Comparison of ENCODE assay signal across 1 cellular context in the genomic region with DNA sequence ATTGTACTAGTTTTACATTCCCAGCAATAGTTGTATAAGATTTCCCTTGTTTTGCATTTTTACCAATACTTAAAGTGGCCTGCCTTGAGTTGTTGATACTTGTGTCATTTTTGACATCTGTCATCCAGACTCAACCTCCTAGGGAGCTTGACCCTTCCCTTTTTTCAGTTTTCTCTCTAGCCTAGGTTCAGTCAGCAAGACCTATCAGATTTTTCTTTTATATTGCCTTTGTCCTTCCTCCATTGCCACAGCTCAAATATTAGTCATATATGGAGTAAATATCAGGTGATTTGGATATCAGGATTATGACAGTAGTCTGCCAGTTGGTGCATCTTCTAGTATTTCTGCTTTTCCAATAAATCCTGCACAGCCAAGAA.
TF ChIP-seq lines count a peak whose summit lies in the region.

No MANE protein-coding gene starts in this region.

TF ChIP-seq in SK-N-SH treated with all-trans-retinoic acid at 6 μM for 48 hours, 23 proteins besides CTCF, POLR2A, EP300 and RAD21 (continued from another document):
- TF ChIP-seq, protein P1, sequence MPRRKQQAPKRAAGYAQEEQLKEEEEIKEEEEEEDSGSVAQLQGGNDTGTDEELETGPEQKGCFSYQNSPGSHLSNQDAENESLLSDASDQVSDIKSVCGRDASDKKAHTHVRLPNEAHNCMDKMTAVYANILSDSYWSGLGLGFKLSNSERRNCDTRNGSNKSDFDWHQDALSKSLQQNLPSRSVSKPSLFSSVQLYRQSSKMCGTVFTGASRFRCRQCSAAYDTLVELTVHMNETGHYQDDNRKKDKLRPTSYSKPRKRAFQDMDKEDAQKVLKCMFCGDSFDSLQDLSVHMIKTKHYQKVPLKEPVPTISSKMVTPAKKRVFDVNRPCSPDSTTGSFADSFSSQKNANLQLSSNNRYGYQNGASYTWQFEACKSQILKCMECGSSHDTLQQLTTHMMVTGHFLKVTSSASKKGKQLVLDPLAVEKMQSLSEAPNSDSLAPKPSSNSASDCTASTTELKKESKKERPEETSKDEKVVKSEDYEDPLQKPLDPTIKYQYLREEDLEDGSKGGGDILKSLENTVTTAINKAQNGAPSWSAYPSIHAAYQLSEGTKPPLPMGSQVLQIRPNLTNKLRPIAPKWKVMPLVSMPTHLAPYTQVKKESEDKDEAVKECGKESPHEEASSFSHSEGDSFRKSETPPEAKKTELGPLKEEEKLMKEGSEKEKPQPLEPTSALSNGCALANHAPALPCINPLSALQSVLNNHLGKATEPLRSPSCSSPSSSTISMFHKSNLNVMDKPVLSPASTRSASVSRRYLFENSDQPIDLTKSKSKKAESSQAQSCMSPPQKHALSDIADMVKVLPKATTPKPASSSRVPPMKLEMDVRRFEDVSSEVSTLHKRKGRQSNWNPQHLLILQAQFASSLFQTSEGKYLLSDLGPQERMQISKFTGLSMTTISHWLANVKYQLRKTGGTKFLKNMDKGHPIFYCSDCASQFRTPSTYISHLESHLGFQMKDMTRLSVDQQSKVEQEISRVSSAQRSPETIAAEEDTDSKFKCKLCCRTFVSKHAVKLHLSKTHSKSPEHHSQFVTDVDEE (CRISPR knock-in tag; IDR thresholded peaks at IDR 0.05): no peak
